In genomic region chr17:29412780-29413565, GRCh38 we compare ENCODE assay signal across 12 cellular contexts. TPM values are rescaled to one million over a fixed set of nuclear protein-coding genes. Genes with fewer than 3 reads are reported as not detected.
DNase-seq lines count a peak whose midpoint lies in the region; FAIRE-seq and TF ChIP-seq lines count a peak whose summit lies in the region.
"Had no signal": no experiment of that assay in that cellular context is flagged by ENCODE, and none has a peak within 500 bp of the region (broad histone marks: within the 10 kb centered on the region; RNA-seq: fewer than 3 reads in every experiment).

No MANE protein-coding gene starts in this region.

- H3K4me3 Mint-ChIP-seq in activated naive CD8-positive, alpha-beta T cell treated with anti-CD3 and anti-CD28 coated beads for 36 hours = no peak overlapping the region

- peak; percentile 66 for FAIRE-seq in H54 (lab: Jason Lieb, UNC)

- no peaks in the 10 kb centered on the region for H3K27me3 ChIP-seq in WERI-Rb-1 (ENCODE audit: insufficient read depth, low read depth, severe bottlenecking)

- TF ChIP-seq CTCF in AG09309 (IDR thresholded peaks at IDR 0.05; ENCODE audit: control insufficient read depth, insufficient read depth, low read depth, low read length, missing control alignments) (no peak), WERI-Rb-1 (IDR thresholded peaks at IDR 0.05; ENCODE audit: low read depth, low read length) (no peak)

- TF ChIP-seq POLR2A in H54 (IDR thresholded peaks at IDR 0.05; ENCODE audit: low read depth, low read length) = no peak

- no peaks in the 10 kb centered on the region for H3K9me3 Mint-ChIP-seq in activated naive CD8-positive, alpha-beta T cell treated with anti-CD3 and anti-CD28 coated beads for 36 hours

- peaks cover 16% of the 10 kb centered on the region for H3K4me1 Mint-ChIP-seq in activated naive CD8-positive, alpha-beta T cell treated with anti-CD3 and anti-CD28 coated beads for 36 hours

- peaks cover 7% of the 10 kb centered on the region for H3K36me3 Mint-ChIP-seq in activated naive CD8-positive, alpha-beta T cell treated with anti-CD3 and anti-CD28 coated beads for 36 hours

- H3K27ac ChIP-seq in WERI-Rb-1 = no peak overlapping the region

- no peaks in the 10 kb centered on the region for H3K9me3 ChIP-seq in WERI-Rb-1 (ENCODE audit: severe bottlenecking)

- peak overlapping the region; percentile 18 for H3K27ac Mint-ChIP-seq in activated naive CD8-positive, alpha-beta T cell treated with anti-CD3 and anti-CD28 coated beads for 36 hours

- DNase-seq in AG09309 (ENCODE audit: low read depth) = peak; percentile 76
- DNase-seq in H54 (ENCODE audit: insufficient read length, low spot score) = peak; percentile 40
- no peak for DNase-seq in activated naive CD8-positive, alpha-beta T cell treated with anti-CD3 and anti-CD28 coated beads for 36 hours
- peak; percentile 58 for DNase-seq in iris pigment epithelial cell (ENCODE audit: low read depth)
- no peak for DNase-seq in middle frontal gyrus (ENCODE audit: extremely low spot score, low spot score)
- no peak for DNase-seq in WERI-Rb-1
- DNase-seq in OCI-M1 (lab: John Stamatoyannopoulos, UW) = no peak
- no peak for DNase-seq in NCI-H446 (lab: John Stamatoyannopoulos, UW)
- DNase-seq: cerebellar nuclear complex; GF-D8; NCI-H187; stimulated activated CD4-positive, alpha-beta T cell treated with anti-CD3 and anti-CD28 coated beads, Interleukin-4, amount 100 ng/mL, for 24 hours had no signal

- no peaks in the 10 kb centered on the region for H3K27me3 Mint-ChIP-seq in activated naive CD8-positive, alpha-beta T cell treated with anti-CD3 and anti-CD28 coated beads for 36 hours

- peaks cover 17% of the 10 kb centered on the region for H3K36me3 ChIP-seq in WERI-Rb-1

- H3K4me3 ChIP-seq in AG09309 (ENCODE audit: control insufficient read depth, low read depth, low read length) (no peak overlapping the region), WERI-Rb-1 (ENCODE audit: low read depth, low read length) (no peak overlapping the region)

RNA-seq across cellular contexts. Expression of gene TAOK1, which starts 22.8 kb away (rescaled TPM):
- total RNA-seq in activated naive CD8-positive, alpha-beta T cell treated with anti-CD3 and anti-CD28 coated beads for 36 hours = 10 to 100 TPM; 20.8 to 25.8 TPM

Comparison
In these comparisons a context has a peak if more than half of its experiments do, and no peak if none do; other contexts are left out.
1. DNase-seq: peak in AG09309 (single experiment), H54 (single experiment) and iris pigment epithelial cell (single experiment); none in activated naive CD8-positive, alpha-beta T cell treated with anti-CD3 and anti-CD28 coated beads for 36 hours (single experiment), middle frontal gyrus (single experiment), WERI-Rb-1 (single experiment), OCI-M1 (single experiment) and NCI-H446 (0 of 2).